1 cellular context compared by ENCODE assay signal in genomic region chr4:180698550-180698949, GRCh38.
TF ChIP-seq lines count a peak whose summit lies in the region.

No MANE protein-coding gene starts in this region.

TF ChIP-seq in H1, 55 proteins besides CTCF, POLR2A, EP300 and RAD21:
- TF ChIP-seq ZNF274 (IDR thresholded peaks at IDR 0.05; ENCODE audit: borderline replicate concordance, extremely low read depth, low read length): no peak
- TF ChIP-seq GABPA (IDR thresholded peaks at IDR 0.05; ENCODE audit: borderline replicate concordance, insufficient read depth, low read length): no peak
- no peak for TF ChIP-seq EGR1 (IDR thresholded peaks at IDR 0.05; ENCODE audit: borderline replicate concordance, low read depth, low read length)
- TF ChIP-seq SIRT6 (IDR thresholded peaks at IDR 0.05; ENCODE audit: low read length): no peak
